9 cellular contexts compared by ENCODE assay signal in the genomic region with DNA sequence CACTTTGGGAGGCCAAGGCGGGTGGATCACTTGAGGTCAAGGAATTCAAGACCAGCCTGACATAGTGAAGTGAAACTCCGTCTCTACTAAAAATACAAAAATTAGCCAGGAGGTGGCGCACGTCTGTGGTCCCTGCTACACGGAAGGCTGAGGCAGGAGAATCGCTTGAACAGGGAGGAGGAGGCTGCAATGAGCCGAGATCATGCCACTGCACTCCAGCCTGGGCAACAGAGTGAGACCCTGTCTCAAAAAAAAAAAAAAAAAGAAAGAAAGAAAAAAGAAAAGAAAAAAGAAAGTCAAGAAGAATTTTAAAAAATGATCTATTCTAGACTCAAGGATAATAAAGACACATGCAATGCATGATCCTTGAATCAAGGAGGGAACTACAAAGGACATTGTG. TPM values are rescaled to one million over a fixed set of nuclear protein-coding genes. Genes with fewer than 3 reads are reported as not detected.
A peak's percentile ranks its signal among the peaks of the same experiment; 100 is the strongest.
DNase-seq lines count a peak whose midpoint lies in the region; ATAC-seq and TF ChIP-seq lines count a peak whose summit lies in the region.
"Not testable (repeated sequence)": the region's sequence is repeated elsewhere in the genome, so short reads cannot be mapped to it uniquely, and the experiment has no call there.
"Had no signal": no experiment of that assay in that cellular context is flagged by ENCODE, and none has a peak within 500 bp of the region (broad histone marks: within the 10 kb centered on the region; RNA-seq: fewer than 3 reads in every experiment).

No MANE protein-coding gene starts in this region.

- not testable (repeated sequence) for H3K79me2 ChIP-seq in GM23338 (replicated peaks; ENCODE audit: insufficient read depth); SU-DHL-6 (ENCODE audit: insufficient read depth, low read length)

- H3K9me3 ChIP-seq in BLaER1; SU-DHL-6 (ENCODE audit: insufficient read depth, low read length); esophagus muscularis mucosa: not testable (repeated sequence)

- peaks cover 11% of the 10 kb centered on the region for H3K4me1 Mint-ChIP-seq in GM23338
- not testable (repeated sequence) for H3K4me1 Mint-ChIP-seq in activated T-helper 2 cell treated with anti-CD3 and anti-CD28 coated beads, Interferon-gamma antibody, Interleukin-2, Interleukin-4, amounts not matched to agents 10 μg/mL and 5 μg/mL and 100 μg/mL, durations not matched to agents 14 hours and 24 hours and 36 hours (ENCODE audit: low read depth); memory B cell

- H3K4me3 Mint-ChIP-seq in GM23338; activated T-helper 2 cell treated with anti-CD3 and anti-CD28 coated beads, Interferon-gamma antibody, Interleukin-2, Interleukin-4, amounts not matched to agents 10 μg/mL and 5 μg/mL and 100 μg/mL, durations not matched to agents 14 hours and 24 hours and 36 hours (ENCODE audit: low read depth); memory B cell: not testable (repeated sequence)

- TF ChIP-seq POLR2A in esophagus muscularis mucosa (IDR thresholded peaks at IDR 0.05; ENCODE audit: low read depth) = not testable (repeated sequence)

- H3K27me3 ChIP-seq in BLaER1; GM23338 (ENCODE audit: insufficient read depth); SU-DHL-6 (ENCODE audit: low read length); esophagus muscularis mucosa: not testable (repeated sequence)

- not testable (repeated sequence) for H2AFZ ChIP-seq in GM23338; SU-DHL-6 (ENCODE audit: low read depth, low read length, severe bottlenecking)

- peaks cover 12% of the 10 kb centered on the region; the same call in 1 of the 2 replicates for H3K9me2 ChIP-seq in GM23338 (ENCODE audit: insufficient read depth)
- H3K9me2 ChIP-seq in SU-DHL-6 (replicated peaks; ENCODE audit: insufficient read depth, low read length) = not testable (repeated sequence)

- peaks cover 15% of the 10 kb centered on the region for H3K4me1 ChIP-seq in BLaER1
- H3K4me1 ChIP-seq in GM23338 (ENCODE audit: insufficient read depth); esophagus muscularis mucosa: not testable (repeated sequence)

- not testable (repeated sequence) for H3K4me3 ChIP-seq in BLaER1; GM23338; SU-DHL-6 (ENCODE audit: insufficient read depth, low read length, poor library complexity, severe bottlenecking); esophagus muscularis mucosa

- not testable (repeated sequence) for H3K27ac Mint-ChIP-seq in GM23338; activated T-helper 2 cell treated with anti-CD3 and anti-CD28 coated beads, Interferon-gamma antibody, Interleukin-2, Interleukin-4, amounts not matched to agents 10 μg/mL and 5 μg/mL and 100 μg/mL, durations not matched to agents 14 hours and 24 hours and 36 hours; memory B cell

- not testable (repeated sequence) for H3K36me3 Mint-ChIP-seq in GM23338 (ENCODE audit: low read depth); activated T-helper 2 cell treated with anti-CD3 and anti-CD28 coated beads, Interferon-gamma antibody, Interleukin-2, Interleukin-4, amounts not matched to agents 10 μg/mL and 5 μg/mL and 100 μg/mL, durations not matched to agents 14 hours and 24 hours and 36 hours (ENCODE audit: low read depth); memory B cell

- TF ChIP-seq EP300 in esophagus muscularis mucosa (IDR thresholded peaks at IDR 0.05) = not testable (repeated sequence)

- not testable (repeated sequence) for H3F3A ChIP-seq in GM23338 (replicated peaks; ENCODE audit: low read depth); SU-DHL-6 (ENCODE audit: insufficient read depth)

- H3K9me3 Mint-ChIP-seq in GM23338; activated T-helper 2 cell treated with anti-CD3 and anti-CD28 coated beads, Interferon-gamma antibody, Interleukin-2, Interleukin-4, amounts not matched to agents 10 μg/mL and 5 μg/mL and 100 μg/mL, durations not matched to agents 14 hours and 24 hours and 36 hours; memory B cell: not testable (repeated sequence)

- peak overlapping the region; percentile 44; the same call in 1 of the 2 replicates for H3K4me2 ChIP-seq in BLaER1
- not testable (repeated sequence) for H3K4me2 ChIP-seq in GM23338; SU-DHL-6 (ENCODE audit: low read depth, low read length, poor library complexity, severe bottlenecking)

- not testable (repeated sequence) for H3K27ac ChIP-seq in BLaER1; GM23338 (ENCODE audit: low read depth); SU-DHL-6 (ENCODE audit: low read depth, low read length); esophagus muscularis mucosa (replicated peaks in 1 of 4)

- ATAC-seq in GM23338 = peak; percentile 94
- peak; percentile 73 for ATAC-seq in memory B cell (ENCODE audit: low read depth)

- not testable (repeated sequence) for H3K9ac ChIP-seq in BLaER1; SU-DHL-6 (ENCODE audit: low read length)

- intact Hi-C loops in activated T-helper 2 cell treated with anti-CD3 and anti-CD28 coated beads, Interferon-gamma antibody, Interleukin-2, Interleukin-4, amounts not matched to agents 10 μg/mL and 5 μg/mL and 100 μg/mL, durations not matched to agents 14 hours and 24 hours and 36 hours (cut with micrococcal nuclease) = loop anchor here (1.0 kb wide), 2 partner anchors 21 to 61 kb away; no protein-coding TSS in a partner anchor
- intact Hi-C loops in esophagus muscularis mucosa (cut with DNase I) = loop anchor here (2.0 kb wide), 1 partner anchor 61 kb away; no protein-coding TSS in a partner anchor

- not testable (repeated sequence) for H3K36me3 ChIP-seq in BLaER1; GM23338 (ENCODE audit: insufficient read depth); SU-DHL-6 (ENCODE audit: low read length); esophagus muscularis mucosa

- DNase-seq in GM23338 (ENCODE audit: low spot score) (peak; percentile 86), NCI-H187 (lab: John Stamatoyannopoulos, UW) (peak; percentile 3 to 17), esophagus muscularis mucosa (ENCODE audit: extremely low spot score) (peak; percentile 94), memory B cell (ENCODE audit: low spot score in 2 of 2) (peak; percentile 61 to 63)
- DNase-seq in activated T-helper 2 cell treated with anti-CD3 and anti-CD28 coated beads, Interferon-gamma antibody, Interleukin-2, Interleukin-4, amounts not matched to agents 10 μg/mL and 5 μg/mL and 100 μg/mL, durations not matched to agents 14 hours and 24 hours and 36 hours (ENCODE audit: low spot score) = peak; percentile 52
- DNase-seq in stimulated activated CD4-positive, alpha-beta T cell treated with anti-CD3 and anti-CD28 coated beads, TNF-alpha, amount 100 ng/mL, for 1 hour (ENCODE audit: low read depth in 3 of 3, low spot score in 1 of 3) = peak in 2 of 3 donors; percentile 13 to 28

- 20% methylated on average over 7 of the region's 7 CpGs for WGBS in esophagus muscularis mucosa

- TF ChIP-seq CTCF in GM23338 (conservative IDR thresholded peaks at IDR 0.05; ENCODE audit: low read depth in 2 of 2) (peak; percentile 78 to 82), SU-DHL-6 (IDR thresholded peaks at IDR 0.05; ENCODE audit: insufficient read depth, low read length, poor library complexity, severe bottlenecking) (peak; percentile 67), esophagus muscularis mucosa (IDR thresholded peaks at IDR 0.05) (peak; percentile 54 to 69 (median 64))

- H3K27me3 Mint-ChIP-seq in GM23338 (ENCODE audit: insufficient read depth, low read depth, poor library complexity) = not testable (repeated sequence)
- peaks cover 35% of the 10 kb centered on the region for H3K27me3 Mint-ChIP-seq in activated T-helper 2 cell treated with anti-CD3 and anti-CD28 coated beads, Interferon-gamma antibody, Interleukin-2, Interleukin-4, amounts not matched to agents 10 μg/mL and 5 μg/mL and 100 μg/mL, durations not matched to agents 14 hours and 24 hours and 36 hours (ENCODE audit: low read depth)
- peaks cover 13% of the 10 kb centered on the region for H3K27me3 Mint-ChIP-seq in memory B cell

- H4K20me1 ChIP-seq in BLaER1; GM23338 (replicated peaks; ENCODE audit: insufficient read depth); SU-DHL-6 (ENCODE audit: low read depth, low read length): not testable (repeated sequence)

TF ChIP-seq in GM23338, 12 proteins besides CTCF, POLR2A, EP300 and RAD21 (continues in another document):
- peak; percentile 44; the same call in 1 of the 2 replicates for TF ChIP-seq CREB1 (CRISPR knock-in tag; IDR thresholded peaks at IDR 0.05; ENCODE audit: low read depth)

RNA-seq across cellular contexts. Expression of a gene that starts 32.8 kb away (rescaled TPM):
- 1.2 and 2.4 TPM in 2 replicates for total RNA-seq in GM23338 (2014; rRNA removed; shearing (Covaris generic))
- 0.57 and 0.87 TPM in 2 replicates for polyA plus RNA-seq in GM23338 (2016; fragmentation: Nextera tagmentation; extraction: Ambion mirVana)
- total RNA-seq in activated T-helper 2 cell treated with anti-CD3 and anti-CD28 coated beads, Interferon-gamma antibody, Interleukin-2, Interleukin-4, amounts not matched to agents 10 μg/mL and 5 μg/mL and 100 μg/mL, durations not matched to agents 14 hours and 24 hours and 36 hours = 1.1 and 1.6 TPM in 2 replicates
- under 1 TPM; 0.33 to 0.83 (median 0.60) TPM for total RNA-seq in esophagus muscularis mucosa

RNA-seq across cellular contexts. Expression of a gene that starts 36.0 kb away (rescaled TPM):
- not detected in 2 replicates for total RNA-seq in GM23338 (2014; rRNA removed; shearing (Covaris generic))
- 0.31 TPM in 1 of 2 replicates, not detected in the other for polyA plus RNA-seq in GM23338 (2016; fragmentation: Nextera tagmentation; extraction: Ambion mirVana)
- total RNA-seq in activated T-helper 2 cell treated with anti-CD3 and anti-CD28 coated beads, Interferon-gamma antibody, Interleukin-2, Interleukin-4, amounts not matched to agents 10 μg/mL and 5 μg/mL and 100 μg/mL, durations not matched to agents 14 hours and 24 hours and 36 hours = not detected in 2 replicates
- not detected for total RNA-seq in esophagus muscularis mucosa
- total RNA-seq: H7 had no signal

RNA-seq across cellular contexts. Expression of a gene that starts 46.8 kb away (rescaled TPM):
- not detected in 2 replicates for total RNA-seq in GM23338 (2014; rRNA removed; shearing (Covaris generic))
- 0.77 and 2.4 TPM in 2 replicates for polyA plus RNA-seq in GM23338 (2016; fragmentation: Nextera tagmentation; extraction: Ambion mirVana)
- total RNA-seq in activated T-helper 2 cell treated with anti-CD3 and anti-CD28 coated beads, Interferon-gamma antibody, Interleukin-2, Interleukin-4, amounts not matched to agents 10 μg/mL and 5 μg/mL and 100 μg/mL, durations not matched to agents 14 hours and 24 hours and 36 hours = not detected in 2 replicates
- total RNA-seq in esophagus muscularis mucosa = 1 to 10 TPM in 1 of 4 donors, under 1 TPM in 2, not detected in 1; 0.50 to 1.0 (median 0.97) TPM

Comparison
In these comparisons a context has a peak if more than half of its experiments do, and no peak if none do; other contexts are left out.
1. DNase-seq: peak in every context shown above with its lines; median percentile 94 in esophagus muscularis mucosa; 86 in GM23338; 62 in memory B cell; 52 in activated T-helper 2 cell treated with anti-CD3 and anti-CD28 coated beads, Interferon-gamma antibody, Interleukin-2, Interleukin-4, amounts not matched to agents 10 μg/mL and 5 μg/mL and 100 μg/mL, durations not matched to agents 14 hours and 24 hours and 36 hours; 20 in stimulated activated CD4-positive, alpha-beta T cell treated with anti-CD3 and anti-CD28 coated beads, TNF-alpha, amount 100 ng/mL, for 1 hour; 10 in NCI-H187.